In the genomic region with DNA sequence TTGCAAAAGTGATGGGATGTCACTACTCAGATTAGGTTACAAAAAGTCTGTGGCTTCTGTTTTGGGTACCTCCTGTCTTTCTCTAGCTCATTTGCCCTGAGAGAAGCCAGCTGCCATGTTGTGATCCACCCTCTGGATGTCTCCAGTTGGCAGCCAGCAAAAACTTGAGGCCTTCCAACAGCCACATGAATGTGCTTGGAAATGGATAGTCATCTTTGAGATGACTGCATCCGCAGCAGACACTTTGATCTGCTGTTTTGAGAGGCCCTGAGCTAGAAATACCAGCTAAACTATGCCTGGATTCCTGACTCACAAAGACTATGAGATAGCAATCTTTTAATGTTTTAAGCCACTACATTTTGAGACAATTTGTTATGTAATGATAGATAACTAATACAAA, we compare ENCODE assay signal across 25 cellular contexts.
DNase-seq lines count a peak whose midpoint lies in the region; ATAC-seq and TF ChIP-seq lines count a peak whose summit lies in the region.
"Had no signal": no experiment of that assay in that cellular context is flagged by ENCODE, and none has a peak within 500 bp of the region (broad histone marks: within the 10 kb centered on the region; RNA-seq: fewer than 3 reads in every experiment).

No MANE protein-coding gene starts in this region.

- intact Hi-C loops in activated CD4-positive, alpha-beta T cell treated with anti-CD3 and anti-CD28 coated beads for 36 hours (cut with DNase I, micrococcal nuclease), result no loop called here
- intact Hi-C loops in activated CD4-positive, alpha-beta T cell treated with anti-CD3 and anti-CD28 coated beads, Interleukin-2, amount 10 ng/mL, durations not matched to agents 24 days and 14 days (cut with micrococcal nuclease), result no loop called here

- POLR2A ChIA-PET in activated CD4-positive, alpha-beta T cell treated with anti-CD3 and anti-CD28 coated beads for 36 hours (lab: Charles Lee), result no interaction called here

- ATAC-seq in activated CD4-positive, alpha-beta T cell treated with anti-CD3 and anti-CD28 coated beads for 36 hours, result peak; percentile 30
- ATAC-seq in HG03175 (IDR thresholded peaks at IDR 0.05; ENCODE audit: unreplicated experiment), result no peak
- ATAC-seq: lower lobe of right lung had no signal

- H3K4me1 Mint-ChIP-seq in activated CD4-positive, alpha-beta T cell treated with anti-CD3 and anti-CD28 coated beads for 36 hours, result no peaks in the 10 kb centered on the region
- H3K4me1 Mint-ChIP-seq in activated CD4-positive, alpha-beta T cell treated with anti-CD3 and anti-CD28 coated beads, Interleukin-2, amount 10 ng/mL, durations not matched to agents 24 days and 14 days, result peaks cover 2% of the 10 kb centered on the region

- H3K27me3 Mint-ChIP-seq in activated CD4-positive, alpha-beta T cell treated with anti-CD3 and anti-CD28 coated beads for 36 hours, result no peaks in the 10 kb centered on the region
- peaks cover 5% of the 10 kb centered on the region for H3K27me3 Mint-ChIP-seq in activated CD4-positive, alpha-beta T cell treated with anti-CD3 and anti-CD28 coated beads, Interleukin-2, amount 10 ng/mL, durations not matched to agents 24 days and 14 days
- H3K27me3 Mint-ChIP-seq: stimulated activated naive CD8-positive, alpha-beta T cell treated with anti-CD3 and anti-CD28 coated beads, Interleukin-15, Interleukin-2, amounts not matched to agents 100 ng/mL and 50 ng/mL, for 24 hours had no signal

- no peak overlapping the region for H3K27ac Mint-ChIP-seq in activated CD4-positive, alpha-beta T cell treated with anti-CD3 and anti-CD28 coated beads for 36 hours
- no peak overlapping the region for H3K27ac Mint-ChIP-seq in activated CD4-positive, alpha-beta T cell treated with anti-CD3 and anti-CD28 coated beads, Interleukin-2, amount 10 ng/mL, durations not matched to agents 24 days and 14 days
- H3K27ac Mint-ChIP-seq: stimulated activated naive CD8-positive, alpha-beta T cell treated with anti-CD3 and anti-CD28 coated beads, Interleukin-15, Interleukin-2, amounts not matched to agents 100 ng/mL and 50 ng/mL, for 24 hours had no signal

- no peaks in the 10 kb centered on the region for H3K9me3 Mint-ChIP-seq in activated CD4-positive, alpha-beta T cell treated with anti-CD3 and anti-CD28 coated beads for 36 hours (ENCODE audit: low read depth)
- peaks cover 17% of the 10 kb centered on the region for H3K9me3 Mint-ChIP-seq in activated CD4-positive, alpha-beta T cell treated with anti-CD3 and anti-CD28 coated beads, Interleukin-2, amount 10 ng/mL, durations not matched to agents 24 days and 14 days
- H3K9me3 Mint-ChIP-seq: stimulated activated naive CD8-positive, alpha-beta T cell treated with anti-CD3 and anti-CD28 coated beads, Interleukin-15, Interleukin-2, amounts not matched to agents 100 ng/mL and 50 ng/mL, for 24 hours had no signal

- TF ChIP-seq CTCF in astrocyte of the spinal cord (IDR thresholded peaks at IDR 0.05; ENCODE audit: low read depth, low read length), result no peak

- H3K4me3 ChIP-seq in astrocyte of the spinal cord (ENCODE audit: low read depth, low read length), result no peak overlapping the region
- H3K4me3 ChIP-seq: cardiac muscle cell, lower lobe of right lung, tibial nerve had no signal

- in situ Hi-C loops in astrocyte of the spinal cord (cut with HindIII; ENCODE audit: low sequenced_read_pairs), result no loop called here

- DNase-seq in activated CD4-positive, alpha-beta T cell treated with anti-CD3 and anti-CD28 coated beads for 36 hours, result peak; percentile 8
- DNase-seq in activated CD4-positive, alpha-beta T cell treated with anti-CD3 and anti-CD28 coated beads, Interleukin-2, amount 10 ng/mL, durations not matched to agents 24 days and 14 days, result no peak
- peak; percentile 29 for DNase-seq in astrocyte of the spinal cord (ENCODE audit: low read depth, low spot score)
- DNase-seq in iris pigment epithelial cell (ENCODE audit: low read depth), result peak; percentile 69
- DNase-seq in stromal cell of bone marrow (ENCODE audit: low read depth), result peak; percentile 31
- DNase-seq in NCI-H774 (lab: John Stamatoyannopoulos, UW), result no peak
- DNase-seq in DMS79 treated with DMSO at 0.1 percent for 48 hours (lab: John Stamatoyannopoulos, UW), result no peak
- DNase-seq: 8988T; activated CD8-positive, alpha-beta memory T cell treated with anti-CD3 and anti-CD28 coated beads, Interleukin-2, amount 50 U/mL, for 4 hours; BE2C; Caco-2; DND-41; lower lobe of right lung; NCI-H1105; NCI-H2081; NCI-H446 treated with DMSO at 0.1 percent for 48 hours; nucleus accumbens; retina; stimulated activated CD4-positive, alpha-beta T cell treated with anti-CD3 and anti-CD28 coated beads, Interleukin-4, amount 100 ng/mL, for 4 hours; T-helper 2 cell; WERI-Rb-1 had no signal

- CTCF ChIA-PET in activated CD4-positive, alpha-beta T cell treated with anti-CD3 and anti-CD28 coated beads for 36 hours (lab: Charles Lee), result interaction anchor here (1.0 kb wide), 1 partner anchor 658 kb away, joined by 3 read pairs; no protein-coding TSS in a partner anchor

- H3K36me3 Mint-ChIP-seq in activated CD4-positive, alpha-beta T cell treated with anti-CD3 and anti-CD28 coated beads for 36 hours (ENCODE audit: low read depth), result no peaks in the 10 kb centered on the region
- H3K36me3 Mint-ChIP-seq in activated CD4-positive, alpha-beta T cell treated with anti-CD3 and anti-CD28 coated beads, Interleukin-2, amount 10 ng/mL, durations not matched to agents 24 days and 14 days (ENCODE audit: low read depth), result no peaks in the 10 kb centered on the region

- H3K4me3 Mint-ChIP-seq in activated CD4-positive, alpha-beta T cell treated with anti-CD3 and anti-CD28 coated beads for 36 hours, result no peak overlapping the region
- no peak overlapping the region for H3K4me3 Mint-ChIP-seq in activated CD4-positive, alpha-beta T cell treated with anti-CD3 and anti-CD28 coated beads, Interleukin-2, amount 10 ng/mL, durations not matched to agents 24 days and 14 days
- H3K4me3 Mint-ChIP-seq: stimulated activated naive CD8-positive, alpha-beta T cell treated with anti-CD3 and anti-CD28 coated beads, Interleukin-15, Interleukin-2, amounts not matched to agents 100 ng/mL and 50 ng/mL, for 24 hours had no signal

Comparison
In these comparisons a context has a peak if more than half of its experiments do, and no peak if none do; other contexts are left out.
1. DNase-seq: peak in activated CD4-positive, alpha-beta T cell treated with anti-CD3 and anti-CD28 coated beads for 36 hours (single experiment), astrocyte of the spinal cord (single experiment), iris pigment epithelial cell (single experiment) and stromal cell of bone marrow (single experiment); none in activated CD4-positive, alpha-beta T cell treated with anti-CD3 and anti-CD28 coated beads, Interleukin-2, amount 10 ng/mL, durations not matched to agents 24 days and 14 days (single experiment), NCI-H774 (single experiment) and DMS79 treated with DMSO at 0.1 percent for 48 hours (single experiment).